8 cellular contexts compared by ENCODE assay signal in genomic region chr12:105107176-105107496, GRCh38. TPM values are rescaled to one million over a fixed set of nuclear protein-coding genes. Genes with fewer than 3 reads are reported as not detected.
A peak's percentile ranks its signal among the peaks of the same experiment; 100 is the strongest.
DNase-seq lines count a peak whose midpoint lies in the region; ATAC-seq, FAIRE-seq and TF ChIP-seq lines count a peak whose summit lies in the region.

No MANE protein-coding gene starts in this region.

- in situ Hi-C loops in K562 (cut with MboI), result no loop called here

- intact Hi-C loops in K562 (cut with micrococcal nuclease), result no loop called here

- CTCF ChIA-PET in K562 (lab: Yijun Ruan, JAX; ENCODE audit: low intra/inter-chr PET ratio), result no interaction called here

- no peak overlapping the region for H3K23ac ChIP-seq in H9 (ENCODE audit: insufficient read length, low read depth, low read length)

- TSS peak; percentile 95 for BruUV-seq in K562 (replicated peaks; lab: Mats Ljungman, UMichigan)

- no peaks in the 10 kb centered on the region for H3K79me1 ChIP-seq in H9 (ENCODE audit: insufficient read depth, low read depth, low read length, poor library complexity, severe bottlenecking)

- peaks cover 4 to 5% (median 4%) of the 10 kb centered on the region in 3 experiments for H3K36me3 Mint-ChIP-seq in H9 (ENCODE audit: insufficient read depth in 1 of 3, low read depth in 3 of 3)

- H4K20me1 ChIP-seq in H9 (ENCODE audit: control insufficient read depth, insufficient read depth, insufficient read length) (no peaks in the 10 kb centered on the region), K562 (replicated peaks; ENCODE audit: control insufficient read depth, insufficient read depth, low read length) (no peaks in the 10 kb centered on the region)

- peak; percentile 7 for ATAC-seq in K562

- H3K9me1 ChIP-seq in K562 (ENCODE audit: control insufficient read depth, insufficient read depth, low read length), result no peaks in the 10 kb centered on the region

- no peak overlapping the region for H2BK15ac ChIP-seq in H9 (ENCODE audit: low read depth, low read length)

- H3K18ac ChIP-seq in H9 (ENCODE audit: insufficient read length, low read depth, low read length), result peak overlapping the region; percentile 76

- H2BK120ac ChIP-seq in H9 (ENCODE audit: low read depth, low read length, poor library complexity, severe bottlenecking), result no peak overlapping the region

- H3K4me1 ChIP-seq in H9 (ENCODE audit: insufficient read depth, low read length) (no peaks in the 10 kb centered on the region; the same call in 1 of the 2 replicates), K562 (replicated peaks in 1 of 2; ENCODE audit: control insufficient read depth in 2 of 2, insufficient read depth in 2 of 2, low read length in 2 of 2) (peaks cover 0 to 5% of the 10 kb centered on the region in 2 experiments; a peak in 2 of 5 replicates), subcutaneous abdominal adipose tissue (ENCODE audit: control insufficient read depth in 5 of 5, insufficient read depth in 5 of 5, low read length in 5 of 5) (peaks cover 0 to 38% (median 33%) of the 10 kb centered on the region in 5 donors)

- TF ChIP-seq RAD21 in K562 (CRISPR knock-in tag; conservative IDR thresholded peaks at IDR 0.05 in 1 of 2, IDR thresholded peaks at IDR 0.05 in 1 of 2), result no peak

- no peak overlapping the region for H4K8ac ChIP-seq in H9 (replicated peaks; ENCODE audit: insufficient read length, low read depth, low read length)

- no peak overlapping the region for H2BK5ac ChIP-seq in H9 (ENCODE audit: insufficient read length, low read length)

- DNase-seq in NCI-H524 (lab: John Stamatoyannopoulos, UW), result peak; percentile 44 to 65
- no peak for DNase-seq in NCI-H524 treated with DMSO at 0.1 percent for 48 hours (lab: John Stamatoyannopoulos, UW)
- no peak for DNase-seq in H9
- peak; percentile 80 for DNase-seq in NB4 (ENCODE audit: low read depth)
- peak in 3 of 4 experiments; percentile 23 to 54 (median 49) for DNase-seq in K562 (ENCODE audit: extremely low read depth in 1 of 4, low spot score in 3 of 4)
- no peak for DNase-seq in kidney epithelial cell (ENCODE audit: low read depth)
- DNase-seq in D721Med (ENCODE audit: insufficient read length, low spot score), result no peak

- H3K36me3 ChIP-seq in K562 (ENCODE audit: control insufficient read depth, insufficient read depth, low read length) (peaks cover 6% of the 10 kb centered on the region; the same call in 2 of the 3 replicates), kidney epithelial cell (ENCODE audit: control insufficient read depth, insufficient read depth, low read length) (no peaks in the 10 kb centered on the region), subcutaneous abdominal adipose tissue (ENCODE audit: control insufficient read depth in 5 of 5, insufficient read depth in 5 of 5, low read length in 5 of 5) (peaks cover 0 to 5% (median 2%) of the 10 kb centered on the region in 5 donors)

- peak overlapping the region; percentile 70 to 99 (median 98); a peak in 6 of 7 replicates for H3K27ac Mint-ChIP-seq in H9

- TF ChIP-seq EP300 in K562 (IDR thresholded peaks at IDR 0.05; ENCODE audit: low read length), result no peak

- H3K79me2 ChIP-seq in H9 (ENCODE audit: insufficient read depth, low read length) (peaks cover 18% of the 10 kb centered on the region; the same call in 1 of the 2 replicates), K562 (ENCODE audit: control insufficient read depth, insufficient read depth, low read length) (peaks cover 45% of the 10 kb centered on the region)

- TF ChIP-seq CTCF in H9 (conservative IDR thresholded peaks at IDR 0.05) (no peak), NB4 (IDR thresholded peaks at IDR 0.05; ENCODE audit: low read depth, low read length) (no peak), K562 (IDR thresholded peaks at IDR 0.05 in 2 of 3, conservative IDR thresholded peaks at IDR 0.05 in 1 of 3; ENCODE audit: insufficient read depth in 2 of 3, low read depth in 1 of 3, low read length in 3 of 3) (no peak), kidney epithelial cell (IDR thresholded peaks at IDR 0.05; ENCODE audit: insufficient read depth, low read length, poor library complexity, severe bottlenecking) (no peak), D721Med (IDR thresholded peaks at IDR 0.05; ENCODE audit: insufficient read depth, missing control alignments) (no peak)

- H3K4me3 ChIP-seq in NB4 (ENCODE audit: low read depth, low read length), result peak overlapping the region; percentile 82
- H3K4me3 ChIP-seq in K562, result peak overlapping the region; percentile 78
- peak overlapping the region; percentile 100 for H3K4me3 ChIP-seq in kidney epithelial cell (ENCODE audit: low read depth, low read length)
- H3K4me3 ChIP-seq in subcutaneous abdominal adipose tissue (ENCODE audit: low read depth in 1 of 5, low read length in 5 of 5), result peak overlapping the region; percentile 79 to 100 (median 94)

- no CpG with 5 or more reads among the region's 15 CpGs for WGBS in H9 (ENCODE audit: extremely low coverage, insufficient read length, low lambda C conversion rate)
- 2% methylated on average over 15 of the region's 15 CpGs for WGBS in K562 (ENCODE audit: insufficient coverage, low coverage, missing lambda C conversion rate)

- no peaks in the 10 kb centered on the region for H3K9me3 ChIP-seq in H9 (ENCODE audit: control insufficient read depth, low read depth, low read length)
- H3K9me3 ChIP-seq in K562 (replicated peaks; ENCODE audit: control insufficient read depth, insufficient read depth, low read depth, low read length), result no peaks in the 10 kb centered on the region
- peaks cover 0 to 2% (median 0%) of the 10 kb centered on the region in 5 donors for H3K9me3 ChIP-seq in subcutaneous abdominal adipose tissue (ENCODE audit: control insufficient read depth in 5 of 5, low read length in 5 of 5)

- POLR2A ChIA-PET in K562 (lab: Yijun Ruan, JAX), result interaction anchor here (0.8 to 2.3 kb wide), 8 partner anchors 10 to 1209 kb away, joined by 3 to 10 read pairs (median 4); no protein-coding TSS in a partner anchor

- no peak overlapping the region for H3T11ph ChIP-seq in H9 (ENCODE audit: low read length)

- peak overlapping the region; percentile 53 for H4K5ac ChIP-seq in H9 (ENCODE audit: insufficient read length, low read depth, low read length)

- peaks cover 5% of the 10 kb centered on the region for H3K23me2 ChIP-seq in H9 (ENCODE audit: insufficient read length, low read depth, low read length, poor library complexity, severe bottlenecking)

- H3K4ac ChIP-seq in H9 (ENCODE audit: low read depth, low read length), result no peak overlapping the region

- peak overlapping the region; percentile 77; the same call in 1 of the 2 replicates for H3K14ac ChIP-seq in H9 (ENCODE audit: insufficient read depth, low read length)

- H3K9ac ChIP-seq in H9 (ENCODE audit: extremely low read depth, insufficient read length, low read length), result peak overlapping the region; percentile 76
- peak overlapping the region; percentile 82 to 95 for H3K9ac ChIP-seq in K562 (ENCODE audit: insufficient read depth in 1 of 2, low read depth in 2 of 2, low read length in 2 of 2)
- H3K9ac ChIP-seq in subcutaneous abdominal adipose tissue (ENCODE audit: low read length in 5 of 5), result peak overlapping the region; percentile 59 to 89 (median 78)

- no peak overlapping the region for H2AK5ac ChIP-seq in H9 (ENCODE audit: insufficient read length, low read length)

- no peak overlapping the region for H2BK12ac ChIP-seq in H9 (ENCODE audit: insufficient read length, low read depth, low read length)

- peaks cover 2 to 5% of the 10 kb centered on the region in 2 experiments; a peak in 2 of 5 replicates for H3K9me3 Mint-ChIP-seq in H9

- H2AFZ ChIP-seq in H9 (ENCODE audit: low read length), result no peak overlapping the region
- peak overlapping the region; percentile 99 for H2AFZ ChIP-seq in K562 (ENCODE audit: low read depth, low read length)

- peak overlapping the region; percentile 94 to 95 for H3K4me3 Mint-ChIP-seq in H9

- FAIRE-seq in K562 (lab: Jason Lieb, UNC) (peak; percentile 74), D721Med (lab: Jason Lieb, UNC) (no peak)

- H3K27ac ChIP-seq in H9 (ENCODE audit: insufficient read length, low read depth, low read length) (peak overlapping the region; percentile 7), K562 (ENCODE audit: extremely low read depth, low read depth, low read length) (peak overlapping the region; percentile 86), subcutaneous abdominal adipose tissue (ENCODE audit: low read depth, low read length) (peak overlapping the region; percentile 91)

- H3K27me3 Mint-ChIP-seq in H9 (ENCODE audit: low read depth), result no peaks in the 10 kb centered on the region; the same call in 1 of the 2 replicates

- H3K4me2 ChIP-seq in H9 (ENCODE audit: insufficient read depth, insufficient read length, low read length) (peak overlapping the region; percentile 79), K562 (ENCODE audit: insufficient read depth, low read length) (peak overlapping the region; percentile 94)

- peaks cover 36 to 37% of the 10 kb centered on the region in 2 experiments for H3K4me1 Mint-ChIP-seq in H9

- TF ChIP-seq POLR2A in NB4 (IDR thresholded peaks at IDR 0.05; ENCODE audit: extremely low read depth, insufficient read length) (no peak), K562 (conservative IDR thresholded peaks at IDR 0.05) (no peak)

- no peak overlapping the region for H2BK20ac ChIP-seq in H9 (ENCODE audit: low read depth, low read length, poor library complexity, severe bottlenecking)

- H3K27me3 ChIP-seq in H9 (ENCODE audit: insufficient read depth, low read length), result no peaks in the 10 kb centered on the region
- H3K27me3 ChIP-seq in K562 (ENCODE audit: control insufficient read depth in 2 of 2, insufficient read depth in 2 of 2, low read length in 2 of 2), result no peaks in the 10 kb centered on the region
- no peaks in the 10 kb centered on the region for H3K27me3 ChIP-seq in kidney epithelial cell (ENCODE audit: control insufficient read depth, insufficient read depth, low read length)
- no peaks in the 10 kb centered on the region for H3K27me3 ChIP-seq in subcutaneous abdominal adipose tissue (ENCODE audit: control insufficient read depth in 5 of 5, insufficient read depth in 4 of 5, low read length in 5 of 5)

- no peak overlapping the region for H3K56ac ChIP-seq in H9 (ENCODE audit: insufficient read length, low read depth, low read length)

- H4K91ac ChIP-seq in H9 (ENCODE audit: insufficient read length, low read depth, low read length), result no peak overlapping the region

RNA-seq across cellular contexts. Expression of gene WASHC4, which starts 0.4 kb away (rescaled TPM):
- total RNA-seq in H9 (2021) (41.2 and 45.3 TPM in 2 replicates), K562 (2014; rRNA removed) (18.2 and 21.1 TPM in 2 replicates), K562 (2014; rRNA removed; fragmentation: Illumina TruSeq; extraction: Trizol) (36.2 and 39.5 TPM in 2 replicates), K562 (2015; rRNA removed; fragmentation: Illumina TruSeq; extraction: Trizol) (32.1 and 38.5 TPM in 2 replicates), K562 (2021) (24.1 and 25.4 TPM in 2 replicates), kidney epithelial cell (60.4 and 61.4 TPM in 2 replicates)
- 28.7 and 119 TPM in 2 replicates for total RNA-seq in K562 (2011; cell fraction: chromatin; rRNA removed; ENCODE audit: low replicate concordance)
- 8.2 and 17.6 TPM in 2 replicates for total RNA-seq in K562 (2011; cell fraction: nucleolus; rRNA removed)
- 32.0 and 43.8 TPM in 2 replicates for total RNA-seq in K562 (2011; cell fraction: nucleoplasm; rRNA removed)
- polyA plus RNA-seq in K562 (2011; rRNA removed) (18.7 and 28.2 TPM in 2 replicates), K562 (2014; fragmentation: Illumina TruSeq; extraction: Trizol) (16.9 and 21.3 TPM in 2 replicates), K562 (2014; fragmentation: Nextera tagmentation; extraction: Ambion mirVana) (10 to 100 TPM; 12.5 to 13.3 TPM), K562 (2014; rRNA removed) (13.9 and 23.2 TPM in 2 replicates)
- polyA plus RNA-seq in K562 (2011; cell fraction: cytosol; rRNA removed), result 2.8 and 6.9 TPM in 2 replicates
- polyA plus RNA-seq in K562 (2011; cell fraction: nucleus; rRNA removed), result 15.5 and 22.9 TPM in 2 replicates
- 12.8 and 13.6 TPM in 2 replicates for polyA plus RNA-seq in K562 (2012)
- polyA minus RNA-seq in K562 (2011; rRNA and poly(A)+ RNA removed), result 44.1 and 50.3 TPM in 2 replicates
- polyA minus RNA-seq in K562 (2011; cell fraction: cytosol; rRNA and poly(A)+ RNA removed), result 20.8 and 26.1 TPM in 2 replicates
- polyA minus RNA-seq in K562 (2011; cell fraction: nucleus; rRNA and poly(A)+ RNA removed), result 31.0 and 60.0 TPM in 2 replicates

RNA-seq across cellular contexts. Expression of gene ALDH1L2, which starts 22.9 kb away (rescaled TPM):
- total RNA-seq in H9 (2021) (1.9 and 2.2 TPM in 2 replicates), K562 (2014; rRNA removed) (3.8 and 5.1 TPM in 2 replicates), K562 (2014; rRNA removed; fragmentation: Illumina TruSeq; extraction: Trizol) (7.3 and 8.0 TPM in 2 replicates), K562 (2015; rRNA removed; fragmentation: Illumina TruSeq; extraction: Trizol) (0.60 and 1.1 TPM in 2 replicates), K562 (2021) (9.2 and 9.6 TPM in 2 replicates), kidney epithelial cell (15.0 and 15.5 TPM in 2 replicates)
- 16.3 and 35.6 TPM in 2 replicates for total RNA-seq in K562 (2011; cell fraction: chromatin; rRNA removed; ENCODE audit: low replicate concordance)
- 3.2 and 7.0 TPM in 2 replicates for total RNA-seq in K562 (2011; cell fraction: nucleolus; rRNA removed)
- 13.5 and 16.0 TPM in 2 replicates for total RNA-seq in K562 (2011; cell fraction: nucleoplasm; rRNA removed)
- polyA plus RNA-seq in K562 (2011; rRNA removed) (1.5 and 5.9 TPM in 2 replicates), K562 (2014; fragmentation: Illumina TruSeq; extraction: Trizol) (8.9 and 9.9 TPM in 2 replicates), K562 (2014; fragmentation: Nextera tagmentation; extraction: Ambion mirVana) (1 to 10 TPM; 1.4 to 1.7 TPM), K562 (2014; rRNA removed) (8.2 and 8.9 TPM in 2 replicates)
- polyA plus RNA-seq in K562 (2011; cell fraction: cytosol; rRNA removed), result 0.37 and 3.2 TPM in 2 replicates
- 3.0 and 14.9 TPM in 2 replicates for polyA plus RNA-seq in K562 (2011; cell fraction: nucleus; rRNA removed)
- 2.4 and 39.4 TPM in 2 replicates for polyA plus RNA-seq in K562 (2012)
- polyA minus RNA-seq in K562 (2011; rRNA and poly(A)+ RNA removed), result 1.8 and 10.0 TPM in 2 replicates
- polyA minus RNA-seq in K562 (2011; cell fraction: cytosol; rRNA and poly(A)+ RNA removed), result 0.76 and 1.3 TPM in 2 replicates
- 0.81 and 12.1 TPM in 2 replicates for polyA minus RNA-seq in K562 (2011; cell fraction: nucleus; rRNA and poly(A)+ RNA removed)

Comparison
In these comparisons a context has a peak if more than half of its experiments do, and no peak if none do; other contexts are left out.
1. DNase-seq: peak in NCI-H524 (2 of 2), NB4 (single experiment) and K562 (3 of 4); none in NCI-H524 treated with DMSO at 0.1 percent for 48 hours (single experiment), H9 (single experiment), kidney epithelial cell (single experiment) and D721Med (single experiment).
2. H3K27ac ChIP-seq: peak in every context shown above with its lines; median percentile 91 in subcutaneous abdominal adipose tissue; 86 in K562; 7 in H9.
3. Peak in every context shown above with its lines, with median percentiles within 50 percentile points of each other: H3K9ac ChIP-seq and H3K4me3 ChIP-seq.